In genomic region chr11:75398906-75399305, GRCh38 we compare ENCODE assay signal across 1 cellular context.
TF ChIP-seq lines count a peak whose summit lies in the region.

No MANE protein-coding gene starts in this region.

TF ChIP-seq in IMR-90, 13 proteins besides CTCF, POLR2A, EP300 and RAD21 (continued from another document):
- TF ChIP-seq, protein P1, sequence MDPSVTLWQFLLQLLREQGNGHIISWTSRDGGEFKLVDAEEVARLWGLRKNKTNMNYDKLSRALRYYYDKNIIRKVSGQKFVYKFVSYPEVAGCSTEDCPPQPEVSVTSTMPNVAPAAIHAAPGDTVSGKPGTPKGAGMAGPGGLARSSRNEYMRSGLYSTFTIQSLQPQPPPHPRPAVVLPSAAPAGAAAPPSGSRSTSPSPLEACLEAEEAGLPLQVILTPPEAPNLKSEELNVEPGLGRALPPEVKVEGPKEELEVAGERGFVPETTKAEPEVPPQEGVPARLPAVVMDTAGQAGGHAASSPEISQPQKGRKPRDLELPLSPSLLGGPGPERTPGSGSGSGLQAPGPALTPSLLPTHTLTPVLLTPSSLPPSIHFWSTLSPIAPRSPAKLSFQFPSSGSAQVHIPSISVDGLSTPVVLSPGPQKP (IDR thresholded peaks at IDR 0.05; ENCODE audit: borderline replicate concordance, low read depth, low read length): no peak
- no peak for TF ChIP-seq RCOR1 (IDR thresholded peaks at IDR 0.05; ENCODE audit: insufficient replicate concordance, low read length)
- TF ChIP-seq RFX5 (IDR thresholded peaks at IDR 0.05; ENCODE audit: low read depth, low read length): no peak
- TF ChIP-seq CEBPB (IDR thresholded peaks at IDR 0.05; ENCODE audit: low read depth, low read length): no peak
- TF ChIP-seq BHLHE40 (IDR thresholded peaks at IDR 0.05; ENCODE audit: low read depth, low read length): no peak
- TF ChIP-seq CHD1 (IDR thresholded peaks at IDR 0.05; ENCODE audit: low read depth, low read length): no peak
- TF ChIP-seq SMC3 (IDR thresholded peaks at IDR 0.05; ENCODE audit: low read depth, low read length): no peak
- TF ChIP-seq MAZ (IDR thresholded peaks at IDR 0.05; ENCODE audit: borderline replicate concordance, low read depth, low read length): no peak
- TF ChIP-seq FOS (IDR thresholded peaks at IDR 0.05; ENCODE audit: low read depth, low read length): no peak
- no peak for TF ChIP-seq MAFK (IDR thresholded peaks at IDR 0.05; ENCODE audit: low read depth, low read length)
- TF ChIP-seq NFE2L2 (IDR thresholded peaks at IDR 0.05; ENCODE audit: low read depth, low read length): no peak
- TF ChIP-seq USF2 (IDR thresholded peaks at IDR 0.05; ENCODE audit: low read depth, low read length): no peak
